In genomic region chr1:90925928-90926869, GRCh38 we compare ENCODE assay signal across 9 cellular contexts.
DNase-seq lines count a peak whose midpoint lies in the region; ATAC-seq and TF ChIP-seq lines count a peak whose summit lies in the region.
"Had no signal": no experiment of that assay in that cellular context is flagged by ENCODE, and none has a peak within 500 bp of the region (broad histone marks: within the 10 kb centered on the region; RNA-seq: fewer than 3 reads in every experiment).

No MANE protein-coding gene starts in this region.

- no peaks in the 10 kb centered on the region for H3K9me3 Mint-ChIP-seq in activated T-helper 2 cell treated with anti-CD3 and anti-CD28 coated beads, Interferon-gamma antibody, Interleukin-2, Interleukin-4, amounts not matched to agents 10 μg/mL and 5 μg/mL and 100 μg/mL, durations not matched to agents 14 hours and 24 hours and 36 hours

- peaks cover 30% of the 10 kb centered on the region for H3K4me1 Mint-ChIP-seq in activated T-helper 2 cell treated with anti-CD3 and anti-CD28 coated beads, Interferon-gamma antibody, Interleukin-2, Interleukin-4, amounts not matched to agents 10 μg/mL and 5 μg/mL and 100 μg/mL, durations not matched to agents 14 hours and 24 hours and 36 hours (ENCODE audit: low read depth)

- H3K9me3 ChIP-seq in HEK293 (ENCODE audit: control insufficient read depth, insufficient read depth, low read depth, low read length): no peaks in the 10 kb centered on the region

- intact Hi-C loops in activated T-helper 2 cell treated with anti-CD3 and anti-CD28 coated beads, Interferon-gamma antibody, Interleukin-2, Interleukin-4, amounts not matched to agents 10 μg/mL and 5 μg/mL and 100 μg/mL, durations not matched to agents 14 hours and 24 hours and 36 hours (cut with micrococcal nuclease): no loop called here

- H3K4me3 Mint-ChIP-seq in activated T-helper 2 cell treated with anti-CD3 and anti-CD28 coated beads, Interferon-gamma antibody, Interleukin-2, Interleukin-4, amounts not matched to agents 10 μg/mL and 5 μg/mL and 100 μg/mL, durations not matched to agents 14 hours and 24 hours and 36 hours (ENCODE audit: low read depth): no peak overlapping the region

- H3K4me1 ChIP-seq in HEK293 (ENCODE audit: control insufficient read depth, insufficient read depth, low read length): peaks cover 18% of the 10 kb centered on the region; the same call in 1 of the 2 replicates

- no peak overlapping the region for H3K27ac ChIP-seq in HEK293 (ENCODE audit: extremely low read depth, low read depth, low read length)

- no peaks in the 10 kb centered on the region for H3K27me3 Mint-ChIP-seq in activated T-helper 2 cell treated with anti-CD3 and anti-CD28 coated beads, Interferon-gamma antibody, Interleukin-2, Interleukin-4, amounts not matched to agents 10 μg/mL and 5 μg/mL and 100 μg/mL, durations not matched to agents 14 hours and 24 hours and 36 hours (ENCODE audit: low read depth)

- peak overlapping the region; percentile 16 for H3K27ac Mint-ChIP-seq in activated T-helper 2 cell treated with anti-CD3 and anti-CD28 coated beads, Interferon-gamma antibody, Interleukin-2, Interleukin-4, amounts not matched to agents 10 μg/mL and 5 μg/mL and 100 μg/mL, durations not matched to agents 14 hours and 24 hours and 36 hours

- H3K4me3 ChIP-seq in AG09309 (ENCODE audit: control insufficient read depth, low read depth, low read length) (no peak overlapping the region), HEK293 (ENCODE audit: low read depth, low read length) (no peak overlapping the region)

- DNase-seq in AG09309 (ENCODE audit: low read depth) (peak; percentile 16), kidney tubule cell (ENCODE audit: low spot score) (peak; percentile 68)
- DNase-seq in activated T-helper 2 cell treated with anti-CD3 and anti-CD28 coated beads, Interferon-gamma antibody, Interleukin-2, Interleukin-4, amounts not matched to agents 10 μg/mL and 5 μg/mL and 100 μg/mL, durations not matched to agents 14 hours and 24 hours and 36 hours (ENCODE audit: low spot score): no peak
- DNase-seq: PC-3 had no signal

- H3K36me3 Mint-ChIP-seq in activated T-helper 2 cell treated with anti-CD3 and anti-CD28 coated beads, Interferon-gamma antibody, Interleukin-2, Interleukin-4, amounts not matched to agents 10 μg/mL and 5 μg/mL and 100 μg/mL, durations not matched to agents 14 hours and 24 hours and 36 hours (ENCODE audit: low read depth): peaks cover 40% of the 10 kb centered on the region

- ATAC-seq in HG02884 (IDR thresholded peaks at IDR 0.05; ENCODE audit: unreplicated experiment) (no peak), HG03565 (IDR thresholded peaks at IDR 0.05; ENCODE audit: unreplicated experiment) (no peak), GM19467 (IDR thresholded peaks at IDR 0.05; ENCODE audit: unreplicated experiment) (no peak), GM18498 (IDR thresholded peaks at IDR 0.05; ENCODE audit: unreplicated experiment) (no peak)
- ATAC-seq: PC-3 had no signal

- CTCF ChIA-PET in HEK293 (lab: Yijun Ruan, JAX): interaction anchor here (0.6 to 1.6 kb wide), 3 partner anchors 69 to 240 kb away, joined by 3 to 5 read pairs (median 4); no protein-coding TSS in a partner anchor

- no peak for TF ChIP-seq CTCF in AG09309 (IDR thresholded peaks at IDR 0.05; ENCODE audit: control insufficient read depth, insufficient read depth, low read depth, low read length, missing control alignments)
- TF ChIP-seq CTCF in HEK293 (tag by site-specific recombination; IDR thresholded peaks at IDR 0.05): no peak

- no peaks in the 10 kb centered on the region for H3K36me3 ChIP-seq in HEK293 (ENCODE audit: control insufficient read depth in 2 of 2, insufficient read depth in 1 of 2, low read length in 2 of 2)

- POLR2A ChIA-PET in HEK293 (lab: Yijun Ruan, JAX): no interaction called here

TF ChIP-seq in HEK293, 187 proteins besides CTCF, POLR2A, EP300 and RAD21:
- TF ChIP-seq ZNF600 (tag by site-specific recombination; IDR thresholded peaks at IDR 0.05) (0 out of 2 replicates have a peak, but pooled peaks have one; percentile 28), ZIC2 (tag by site-specific recombination; IDR thresholded peaks at IDR 0.05) (peak; percentile 46), SETDB1 (IDR thresholded peaks at IDR 0.05; ENCODE audit: insufficient read length, low read length) (peak; percentile 24), SCRT2 (tag by site-specific recombination; IDR thresholded peaks at IDR 0.05) (0 out of 2 replicates have a peak, but pooled peaks have one; percentile 56), HIC1 (tag by site-specific recombination; IDR thresholded peaks at IDR 0.05) (no peak), ZBTB17 (tag by site-specific recombination; IDR thresholded peaks at IDR 0.05) (peak; percentile 54; the same call in 1 of the 2 replicates), ZNF146 (tag by site-specific recombination; IDR thresholded peaks at IDR 0.05) (no peak), MZF1 (tag by site-specific recombination; IDR thresholded peaks at IDR 0.05; ENCODE audit: borderline replicate concordance) (0 out of 2 replicates have a peak, but pooled peaks have one; percentile 44)
